In the genomic region with DNA sequence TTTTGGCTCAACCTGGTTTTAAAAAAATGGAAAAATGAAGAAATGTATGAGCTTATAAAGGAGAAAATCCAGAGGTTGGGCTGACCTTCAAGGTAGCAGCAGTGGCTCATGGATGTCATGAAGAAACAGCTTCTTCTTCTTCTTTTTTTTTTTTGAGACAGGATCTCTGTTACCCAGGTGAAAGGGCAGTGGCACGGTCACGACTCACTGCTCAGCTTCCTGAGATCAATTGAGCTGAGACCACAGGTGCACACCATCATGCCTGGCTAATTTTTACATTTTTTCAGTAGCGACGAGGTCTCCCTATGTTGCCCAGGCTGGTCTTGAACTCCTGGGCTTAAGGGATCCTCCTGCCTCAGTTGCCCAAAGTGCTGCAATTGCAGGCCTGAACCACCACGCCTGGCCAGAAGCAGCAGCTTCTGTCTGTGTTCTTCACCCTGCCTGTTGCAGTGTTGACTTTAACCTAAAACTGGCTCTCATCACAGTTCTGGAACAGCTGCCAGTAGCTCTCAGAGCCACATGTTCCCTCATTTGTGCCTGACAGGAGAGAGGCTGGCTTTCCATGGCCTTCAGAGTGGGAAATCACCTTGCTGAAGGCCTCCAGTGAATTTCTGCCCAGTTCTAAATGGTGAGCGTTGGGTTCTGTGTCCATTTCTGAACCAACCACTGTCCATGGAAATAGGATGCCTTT, we compare ENCODE assay signal across 13 cellular contexts.
DNase-seq lines count a peak whose midpoint lies in the region; ATAC-seq lines count a peak whose summit lies in the region.
"Had no signal": no experiment of that assay in that cellular context is flagged by ENCODE, and none has a peak within 500 bp of the region (broad histone marks: within the 10 kb centered on the region; RNA-seq: fewer than 3 reads in every experiment).

No MANE protein-coding gene starts in this region.

- DNase-seq in memory B cell (ENCODE audit: low spot score in 2 of 2) (peak; percentile 29 to 56), HT-29 (ENCODE audit: low spot score) (no peak), NCI-H526 treated with DMSO at 0.1 percent for 48 hours (lab: John Stamatoyannopoulos, UW) (no peak), retina (no peak)
- DNase-seq: activated CD4-positive, alpha-beta T cell treated with anti-CD3 and anti-CD28 coated beads, Interleukin-2, amount 10 ng/mL, durations not matched to agents 7 days and 5 days; CD4-positive, alpha-beta T cell; left ventricle myocardium inferior; NCI-H1105; nucleus accumbens had no signal

- no peaks in the 10 kb centered on the region for H3K9me3 Mint-ChIP-seq in memory B cell
- H3K9me3 Mint-ChIP-seq: CD4-positive, alpha-beta T cell had no signal

- H3K27me3 Mint-ChIP-seq in memory B cell: no peaks in the 10 kb centered on the region
- H3K27me3 Mint-ChIP-seq: activated CD4-positive, alpha-beta T cell treated with anti-CD3 and anti-CD28 coated beads, Interleukin-2, amount 10 ng/mL, durations not matched to agents 7 days and 5 days; CD4-positive, alpha-beta T cell had no signal

- H3K27ac Mint-ChIP-seq in memory B cell: no peak overlapping the region
- H3K27ac Mint-ChIP-seq: activated CD4-positive, alpha-beta T cell treated with anti-CD3 and anti-CD28 coated beads, Interleukin-2, amount 10 ng/mL, durations not matched to agents 7 days and 5 days; CD4-positive, alpha-beta T cell had no signal

- ATAC-seq in GM18517 (IDR thresholded peaks at IDR 0.05; ENCODE audit: unreplicated experiment) (peak; percentile 85), GM21423 (IDR thresholded peaks at IDR 0.05; ENCODE audit: unreplicated experiment) (peak; percentile 92), HG03280 (IDR thresholded peaks at IDR 0.05; ENCODE audit: unreplicated experiment) (peak; percentile 57), memory B cell (ENCODE audit: low read depth) (peak; percentile 99), HG03565 (IDR thresholded peaks at IDR 0.05; ENCODE audit: unreplicated experiment) (no peak)

- no peak overlapping the region for H3K4me3 Mint-ChIP-seq in memory B cell
- H3K4me3 Mint-ChIP-seq: activated CD4-positive, alpha-beta T cell treated with anti-CD3 and anti-CD28 coated beads, Interleukin-2, amount 10 ng/mL, durations not matched to agents 7 days and 5 days; CD4-positive, alpha-beta T cell had no signal

- H3K36me3 Mint-ChIP-seq in memory B cell: no peaks in the 10 kb centered on the region

- H3K4me1 Mint-ChIP-seq in memory B cell: peaks cover 17% of the 10 kb centered on the region

Comparison
In these comparisons a context has a peak if more than half of its experiments do, and no peak if none do; other contexts are left out.
1. DNase-seq: peak in memory B cell (2 of 2); none in HT-29 (single experiment), NCI-H526 treated with DMSO at 0.1 percent for 48 hours (single experiment) and retina (single experiment).